ENCODE assay signal across 1 cellular context in genomic region chr13:102291587-102292218, GRCh38.
TF ChIP-seq lines count a peak whose summit lies in the region.

No MANE protein-coding gene starts in this region.

TF ChIP-seq in liver, 16 proteins besides CTCF, POLR2A, EP300 and RAD21 (continued from another document):
- TF ChIP-seq REST (IDR thresholded peaks at IDR 0.05) (peak; percentile 35), GABPA (IDR thresholded peaks at IDR 0.05 in 1 of 2, conservative IDR thresholded peaks at IDR 0.05 in 1 of 2) (no peak), FOXA1 (IDR thresholded peaks at IDR 0.05) (no peak)
